1 cellular context compared by ENCODE assay signal in genomic region chr2:72883356-72883962, GRCh38.
TF ChIP-seq lines count a peak whose summit lies in the region.

No MANE protein-coding gene starts in this region.

TF ChIP-seq in HepG2, 621 proteins besides CTCF, POLR2A, EP300 and RAD21 (continues in another document):
- TF ChIP-seq PAXIP1 (CRISPR knock-in tag; conservative IDR thresholded peaks at IDR 0.05) (no peak), SP2 (CRISPR knock-in tag; IDR thresholded peaks at IDR 0.05) (no peak), ZNF841 (CRISPR knock-in tag; IDR thresholded peaks at IDR 0.05; ENCODE audit: borderline replicate concordance) (no peak), SP4 (CRISPR knock-in tag; IDR thresholded peaks at IDR 0.05) (no peak), RFXAP (CRISPR knock-in tag; IDR thresholded peaks at IDR 0.05; ENCODE audit: borderline replicate concordance) (peak; percentile 53; the same call in 1 of the 2 replicates), NR2F1 (CRISPR knock-in tag; IDR thresholded peaks at IDR 0.05) (no peak), NBN (conservative IDR thresholded peaks at IDR 0.05) (no peak), ASH2L (IDR thresholded peaks at IDR 0.05; ENCODE audit: insufficient read length, low read depth, low read length) (no peak), ZNF251 (CRISPR knock-in tag; IDR thresholded peaks at IDR 0.05) (no peak), SETDB1 (CRISPR knock-in tag; IDR thresholded peaks at IDR 0.05; ENCODE audit: borderline replicate concordance) (no peak), ZXDC (CRISPR knock-in tag; IDR thresholded peaks at IDR 0.05) (no peak), NFRKB (IDR thresholded peaks at IDR 0.05) (no peak), MIER2 (CRISPR knock-in tag; IDR thresholded peaks at IDR 0.05) (peak; percentile 99), FOXC1 (CRISPR knock-in tag; IDR thresholded peaks at IDR 0.05; ENCODE audit: borderline replicate concordance) (peak; percentile 51; the same call in 1 of the 2 replicates), DPF2 (CRISPR knock-in tag; IDR thresholded peaks at IDR 0.05; ENCODE audit: borderline replicate concordance, low read depth) (no peak), RFX5 (IDR thresholded peaks at IDR 0.05; ENCODE audit: low read depth, low read length) (no peak), ZNF749 (CRISPR knock-in tag; IDR thresholded peaks at IDR 0.05; ENCODE audit: borderline replicate concordance) (peak; percentile 45; the same call in 1 of the 2 replicates), ZNF883 (CRISPR knock-in tag; IDR thresholded peaks at IDR 0.05; ENCODE audit: not compliant biosample characterization) (peak; percentile 42), SMARCE1 (IDR thresholded peaks at IDR 0.05; ENCODE audit: borderline replicate concordance) (no peak), CCAR2 (optimal IDR thresholded peaks at IDR 0.05; ENCODE audit: low read depth, low read length) (no peak), ZNF562 (CRISPR knock-in tag; IDR thresholded peaks at IDR 0.05; ENCODE audit: borderline replicate concordance) (no peak), MXD4 (CRISPR knock-in tag; IDR thresholded peaks at IDR 0.05) (peak; percentile 68; the same call in 1 of the 2 replicates), ZNF75D (CRISPR knock-in tag; IDR thresholded peaks at IDR 0.05; ENCODE audit: borderline replicate concordance) (no peak), SKIL (CRISPR knock-in tag; IDR thresholded peaks at IDR 0.05; ENCODE audit: borderline replicate concordance) (no peak), JARID2 (CRISPR knock-in tag; IDR thresholded peaks at IDR 0.05; ENCODE audit: insufficient replicate concordance) (no peak), POLR2G (IDR thresholded peaks at IDR 0.05; ENCODE audit: low read depth, low read length) (no peak), TOE1 (CRISPR knock-in tag; IDR thresholded peaks at IDR 0.05) (no peak), ZBTB7A (CRISPR knock-in tag; IDR thresholded peaks at IDR 0.05) (no peak)
- TF ChIP-seq, protein P1, sequence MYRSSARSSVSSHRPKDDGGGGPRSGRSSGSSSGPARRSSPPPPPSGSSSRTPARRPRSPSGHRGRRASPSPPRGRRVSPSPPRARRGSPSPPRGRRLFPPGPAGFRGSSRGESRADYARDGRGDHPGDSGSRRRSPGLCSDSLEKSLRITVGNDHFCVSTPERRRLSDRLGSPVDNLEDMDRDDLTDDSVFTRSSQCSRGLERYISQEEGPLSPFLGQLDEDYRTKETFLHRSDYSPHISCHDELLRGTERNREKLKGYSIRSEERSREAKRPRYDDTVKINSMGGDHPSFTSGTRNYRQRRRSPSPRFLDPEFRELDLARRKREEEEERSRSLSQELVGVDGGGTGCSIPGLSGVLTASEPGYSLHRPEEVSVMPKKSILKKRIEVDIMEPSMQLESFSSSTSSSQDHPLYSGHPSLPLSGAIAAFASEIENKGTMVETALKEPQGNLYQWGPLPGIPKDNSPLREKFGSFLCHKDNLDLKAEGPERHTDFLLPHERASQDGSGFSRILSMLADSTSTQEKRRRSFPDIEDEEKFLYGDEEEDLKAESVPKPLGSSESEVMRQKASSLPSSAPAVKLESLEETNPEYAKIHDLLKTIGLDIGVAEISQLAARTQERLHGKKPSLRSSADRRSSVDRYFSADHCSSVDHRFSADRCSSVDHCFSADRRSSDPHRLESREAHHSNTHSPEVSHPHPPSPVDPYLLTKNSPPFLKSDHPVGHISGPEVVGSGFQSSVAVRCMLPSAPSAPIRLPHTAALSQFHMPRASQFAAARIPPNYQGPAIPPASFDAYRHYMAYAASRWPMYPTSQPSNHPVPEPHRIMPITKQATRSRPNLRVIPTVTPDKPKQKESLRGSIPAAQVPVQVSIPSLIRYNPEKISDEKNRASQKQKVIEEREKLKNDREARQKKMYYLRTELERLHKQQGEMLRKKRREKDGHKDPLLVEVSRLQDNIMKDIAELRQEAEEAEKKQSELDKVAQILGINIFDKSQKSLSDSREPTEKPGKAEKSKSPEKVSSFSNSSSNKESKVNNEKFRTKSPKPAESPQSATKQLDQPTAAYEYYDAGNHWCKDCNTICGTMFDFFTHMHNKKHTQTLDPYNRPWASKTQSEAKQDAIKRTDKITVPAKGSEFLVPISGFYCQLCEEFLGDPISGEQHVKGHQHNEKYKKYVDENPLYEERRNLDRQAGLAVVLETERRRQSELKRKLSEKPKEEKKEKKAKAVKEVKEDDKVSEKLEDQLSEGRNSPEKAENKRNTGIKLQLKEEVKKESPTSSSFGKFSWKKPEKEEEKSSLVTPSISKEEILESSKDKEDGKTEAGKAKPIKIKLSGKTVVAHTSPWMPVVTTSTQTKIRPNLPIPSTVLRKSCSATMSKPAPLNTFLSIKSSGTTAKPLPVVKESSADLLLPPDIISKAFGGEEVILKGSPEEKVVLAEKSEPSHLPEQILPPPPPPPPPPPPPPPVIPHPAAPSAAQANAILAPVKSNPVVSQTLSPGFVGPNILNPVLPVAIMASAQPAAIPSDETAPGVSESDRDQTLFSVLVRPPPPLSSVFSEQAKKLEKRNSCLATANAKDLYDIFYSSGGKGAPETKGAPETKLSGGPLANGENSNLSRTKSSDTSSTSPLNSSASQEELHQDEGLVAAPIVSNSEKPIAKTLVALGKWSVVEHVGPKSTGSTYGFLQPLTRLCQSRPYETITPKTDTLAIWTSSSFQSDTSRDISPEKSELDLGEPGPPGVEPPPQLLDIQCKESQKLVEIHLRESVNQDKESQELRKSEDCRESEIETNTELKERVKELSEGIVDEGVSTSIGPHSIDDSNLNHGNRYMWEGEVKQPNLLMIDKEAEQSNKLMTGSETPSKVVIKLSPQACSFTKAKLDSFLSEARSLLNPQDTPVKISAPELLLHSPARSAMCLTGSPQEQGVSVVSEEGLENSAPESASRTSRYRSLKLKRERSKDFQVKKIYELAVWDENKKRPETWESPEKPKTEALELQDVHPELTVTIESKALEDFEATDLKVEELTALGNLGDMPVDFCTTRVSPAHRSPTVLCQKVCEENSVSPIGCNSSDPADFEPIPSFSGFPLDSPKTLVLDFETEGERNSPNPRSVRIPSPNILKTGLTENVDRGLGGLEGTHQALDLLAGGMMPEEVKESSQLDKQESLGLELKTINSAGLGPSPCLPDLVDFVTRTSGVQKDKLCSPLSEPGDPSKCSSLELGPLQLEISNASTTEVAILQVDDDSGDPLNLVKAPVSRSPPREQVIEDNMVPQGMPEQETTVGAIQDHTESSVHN (CRISPR knock-in tag; IDR thresholded peaks at IDR 0.05), result no peak
- TF ChIP-seq, protein P2, sequence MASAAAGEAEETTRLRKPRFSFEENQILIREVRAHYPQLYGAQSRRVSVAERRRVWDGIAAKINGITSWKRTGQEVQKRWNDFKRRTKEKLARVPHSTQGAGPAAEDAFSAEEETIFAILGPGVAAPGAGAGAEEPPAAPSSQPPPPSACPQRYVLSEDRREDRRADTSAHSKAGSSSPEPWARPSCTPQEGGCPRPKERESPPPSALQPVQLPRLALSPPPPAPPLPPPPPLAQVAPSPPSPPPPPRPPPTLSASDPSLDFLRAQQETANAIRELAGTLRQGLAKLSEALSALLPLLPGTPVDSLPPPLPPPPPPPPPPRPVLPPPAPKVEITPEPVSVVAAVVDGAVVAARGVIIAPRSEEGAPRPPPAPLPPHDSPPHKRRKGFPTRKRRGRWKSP (CRISPR knock-in tag; IDR thresholded peaks at IDR 0.05), result no peak
- TF ChIP-seq, protein P3, sequence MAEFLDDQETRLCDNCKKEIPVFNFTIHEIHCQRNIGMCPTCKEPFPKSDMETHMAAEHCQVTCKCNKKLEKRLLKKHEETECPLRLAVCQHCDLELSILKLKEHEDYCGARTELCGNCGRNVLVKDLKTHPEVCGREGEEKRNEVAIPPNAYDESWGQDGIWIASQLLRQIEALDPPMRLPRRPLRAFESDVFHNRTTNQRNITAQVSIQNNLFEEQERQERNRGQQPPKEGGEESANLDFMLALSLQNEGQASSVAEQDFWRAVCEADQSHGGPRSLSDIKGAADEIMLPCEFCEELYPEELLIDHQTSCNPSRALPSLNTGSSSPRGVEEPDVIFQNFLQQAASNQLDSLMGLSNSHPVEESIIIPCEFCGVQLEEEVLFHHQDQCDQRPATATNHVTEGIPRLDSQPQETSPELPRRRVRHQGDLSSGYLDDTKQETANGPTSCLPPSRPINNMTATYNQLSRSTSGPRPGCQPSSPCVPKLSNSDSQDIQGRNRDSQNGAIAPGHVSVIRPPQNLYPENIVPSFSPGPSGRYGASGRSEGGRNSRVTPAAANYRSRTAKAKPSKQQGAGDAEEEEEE (CRISPR knock-in tag; IDR thresholded peaks at IDR 0.05; ENCODE audit: borderline replicate concordance), result no peak
- TF ChIP-seq, protein P4, sequence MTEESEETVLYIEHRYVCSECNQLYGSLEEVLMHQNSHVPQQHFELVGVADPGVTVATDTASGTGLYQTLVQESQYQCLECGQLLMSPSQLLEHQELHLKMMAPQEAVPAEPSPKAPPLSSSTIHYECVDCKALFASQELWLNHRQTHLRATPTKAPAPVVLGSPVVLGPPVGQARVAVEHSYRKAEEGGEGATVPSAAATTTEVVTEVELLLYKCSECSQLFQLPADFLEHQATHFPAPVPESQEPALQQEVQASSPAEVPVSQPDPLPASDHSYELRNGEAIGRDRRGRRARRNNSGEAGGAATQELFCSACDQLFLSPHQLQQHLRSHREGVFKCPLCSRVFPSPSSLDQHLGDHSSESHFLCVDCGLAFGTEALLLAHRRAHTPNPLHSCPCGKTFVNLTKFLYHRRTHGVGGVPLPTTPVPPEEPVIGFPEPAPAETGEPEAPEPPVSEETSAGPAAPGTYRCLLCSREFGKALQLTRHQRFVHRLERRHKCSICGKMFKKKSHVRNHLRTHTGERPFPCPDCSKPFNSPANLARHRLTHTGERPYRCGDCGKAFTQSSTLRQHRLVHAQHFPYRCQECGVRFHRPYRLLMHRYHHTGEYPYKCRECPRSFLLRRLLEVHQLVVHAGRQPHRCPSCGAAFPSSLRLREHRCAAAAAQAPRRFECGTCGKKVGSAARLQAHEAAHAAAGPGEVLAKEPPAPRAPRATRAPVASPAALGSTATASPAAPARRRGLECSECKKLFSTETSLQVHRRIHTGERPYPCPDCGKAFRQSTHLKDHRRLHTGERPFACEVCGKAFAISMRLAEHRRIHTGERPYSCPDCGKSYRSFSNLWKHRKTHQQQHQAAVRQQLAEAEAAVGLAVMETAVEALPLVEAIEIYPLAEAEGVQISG (CRISPR knock-in tag; IDR thresholded peaks at IDR 0.05), result peak; percentile 39; the same call in 1 of the 2 replicates
- TF ChIP-seq, protein P5, sequence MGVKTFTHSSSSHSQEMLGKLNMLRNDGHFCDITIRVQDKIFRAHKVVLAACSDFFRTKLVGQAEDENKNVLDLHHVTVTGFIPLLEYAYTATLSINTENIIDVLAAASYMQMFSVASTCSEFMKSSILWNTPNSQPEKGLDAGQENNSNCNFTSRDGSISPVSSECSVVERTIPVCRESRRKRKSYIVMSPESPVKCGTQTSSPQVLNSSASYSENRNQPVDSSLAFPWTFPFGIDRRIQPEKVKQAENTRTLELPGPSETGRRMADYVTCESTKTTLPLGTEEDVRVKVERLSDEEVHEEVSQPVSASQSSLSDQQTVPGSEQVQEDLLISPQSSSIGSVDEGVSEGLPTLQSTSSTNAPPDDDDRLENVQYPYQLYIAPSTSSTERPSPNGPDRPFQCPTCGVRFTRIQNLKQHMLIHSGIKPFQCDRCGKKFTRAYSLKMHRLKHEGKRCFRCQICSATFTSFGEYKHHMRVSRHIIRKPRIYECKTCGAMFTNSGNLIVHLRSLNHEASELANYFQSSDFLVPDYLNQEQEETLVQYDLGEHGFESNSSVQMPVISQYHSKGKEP (CRISPR knock-in tag; IDR thresholded peaks at IDR 0.05), result peak; percentile 84; the same call in 1 of the 2 replicates
